16 cellular contexts compared by ENCODE assay signal in genomic region chr11:76613901-76614300, GRCh38. TPM values are rescaled to one million over a fixed set of nuclear protein-coding genes. Genes with fewer than 3 reads are reported as not detected.
DNase-seq lines count a peak whose midpoint lies in the region; ATAC-seq and TF ChIP-seq lines count a peak whose summit lies in the region.
"Had no signal": no experiment of that assay in that cellular context is flagged by ENCODE, and none has a peak within 500 bp of the region (broad histone marks: within the 10 kb centered on the region; RNA-seq: fewer than 3 reads in every experiment).

No MANE protein-coding gene starts in this region.

- peaks cover 1 to 9% (median 7%) of the 10 kb centered on the region in 7 donors for H3K9me3 Mint-ChIP-seq in naive B cell
- H3K9me3 Mint-ChIP-seq in activated T-cell treated with anti-CD3 and anti-CD28 coated beads, Interleukin-2, amount 50 U/mL, for 72 hours = peaks cover 0 to 3% of the 10 kb centered on the region in 2 donors
- H3K9me3 Mint-ChIP-seq: activated T-helper 17 cell treated with anti-CD3 and anti-CD28 coated beads, Interleukin-2, amount 50 U/mL, for 72 hours had no signal

- H3K36me3 Mint-ChIP-seq in naive B cell = peaks cover 0 to 8% of the 10 kb centered on the region in 2 donors
- H3K36me3 Mint-ChIP-seq in activated T-cell treated with anti-CD3 and anti-CD28 coated beads, Interleukin-2, amount 50 U/mL, for 72 hours (ENCODE audit: insufficient read depth in 2 of 2) = peaks cover 0 to 2% of the 10 kb centered on the region in 2 donors

- no peak for TF ChIP-seq EP300 in stomach (IDR thresholded peaks at IDR 0.05)

- H3K36me3 ChIP-seq in adipocyte (ENCODE audit: control insufficient read depth, insufficient read depth, low read length, severe bottlenecking) = no peaks in the 10 kb centered on the region
- no peaks in the 10 kb centered on the region for H3K36me3 ChIP-seq in esophagus squamous epithelium
- H3K36me3 ChIP-seq in stomach = no peaks in the 10 kb centered on the region

- H3K4me1 ChIP-seq in adipocyte (ENCODE audit: control insufficient read depth, insufficient read depth, low read length) (peaks cover 49% of the 10 kb centered on the region), esophagus squamous epithelium (peaks cover 0 to 38% (median 23%) of the 10 kb centered on the region in 3 donors), stomach (peaks cover 0 to 32% (median 15%) of the 10 kb centered on the region in 4 donors)

- no peak overlapping the region for H3K4me3 Mint-ChIP-seq in naive B cell
- H3K4me3 Mint-ChIP-seq in activated T-cell treated with anti-CD3 and anti-CD28 coated beads, Interleukin-2, amount 50 U/mL, for 72 hours = no peak overlapping the region
- H3K4me3 Mint-ChIP-seq: activated T-helper 17 cell treated with anti-CD3 and anti-CD28 coated beads, Interleukin-2, amount 50 U/mL, for 72 hours; naive thymus-derived CD4-positive, alpha-beta T cell; T-helper 2 cell treated with Interferon-gamma antibody and Interleukin-4, amounts not matched to agents 5 μg/mL and 100 μg/mL, for 36 hours; WTC11 had no signal

- DNase-seq in adipocyte (ENCODE audit: low read depth) (no peak), esophagus squamous epithelium (lab: John Stamatoyannopoulos, UW) (no peak), naive B cell (no peak), stomach (no peak), C1 segment of cervical spinal cord (lab: John Stamatoyannopoulos, UW) (no peak), ureter (ENCODE audit: low spot score) (no peak), posterior cingulate gyrus (no peak)
- DNase-seq in activated T-cell treated with anti-CD3 and anti-CD28 coated beads, Interleukin-2, amount 50 U/mL, for 72 hours = no peak
- DNase-seq: naive thymus-derived CD4-positive, alpha-beta T cell; NCI-H1105; NCI-H748 treated with DMSO at 0.1 percent for 48 hours; PC-9; stimulated activated CD4-positive, alpha-beta T cell treated with anti-CD3 and anti-CD28 coated beads, Interleukin-1b, Interleukin-23, amount 100 ng/mL, for 48 hours had no signal

- peak overlapping the region in 4 of 6 donors; percentile 36 to 67 (median 50) for H3K27ac Mint-ChIP-seq in naive B cell
- no peak overlapping the region for H3K27ac Mint-ChIP-seq in activated T-cell treated with anti-CD3 and anti-CD28 coated beads, Interleukin-2, amount 50 U/mL, for 72 hours
- H3K27ac Mint-ChIP-seq: activated T-helper 17 cell treated with anti-CD3 and anti-CD28 coated beads, Interleukin-2, amount 50 U/mL, for 72 hours; naive thymus-derived CD4-positive, alpha-beta T cell; T-helper 2 cell treated with Interferon-gamma antibody and Interleukin-4, amounts not matched to agents 5 μg/mL and 100 μg/mL, for 36 hours; WTC11 had no signal

- TF ChIP-seq POLR2A in esophagus squamous epithelium (IDR thresholded peaks at IDR 0.05) (no peak), stomach (IDR thresholded peaks at IDR 0.05) (no peak)

- intact Hi-C loops in esophagus squamous epithelium (cut with DNase I) = no loop called here
- intact Hi-C loops in stomach (cut with DNase I; ENCODE audit: low total_unique reads) = no loop called here
- intact Hi-C loops in posterior cingulate gyrus (cut with DNase I) = no loop called here

- peaks cover 13 to 25% (median 14%) of the 10 kb centered on the region in 3 donors for H3K4me1 Mint-ChIP-seq in naive B cell
- H3K4me1 Mint-ChIP-seq in activated T-cell treated with anti-CD3 and anti-CD28 coated beads, Interleukin-2, amount 50 U/mL, for 72 hours (ENCODE audit: low read depth) = no peaks in the 10 kb centered on the region
- H3K4me1 Mint-ChIP-seq: activated T-helper 17 cell treated with anti-CD3 and anti-CD28 coated beads, Interleukin-2, amount 50 U/mL, for 72 hours had no signal

- H3K9ac ChIP-seq in adipocyte (ENCODE audit: low read length) = peak overlapping the region; percentile 73

- no peak overlapping the region for H3K4me3 ChIP-seq in adipocyte (ENCODE audit: low read length)
- no peak overlapping the region for H3K4me3 ChIP-seq in esophagus squamous epithelium
- no peak overlapping the region for H3K4me3 ChIP-seq in stomach
- H3K4me3 ChIP-seq: PC-9 had no signal

- H3K9me3 ChIP-seq in adipocyte (ENCODE audit: control insufficient read depth, low read length) (peaks cover 6% of the 10 kb centered on the region), esophagus squamous epithelium (no peaks in the 10 kb centered on the region), stomach (no peaks in the 10 kb centered on the region)

- TF ChIP-seq CTCF in esophagus squamous epithelium (IDR thresholded peaks at IDR 0.05) (no peak), stomach (IDR thresholded peaks at IDR 0.05) (no peak)

- ATAC-seq in naive B cell (ENCODE audit: low read depth in 2 of 2) = no peak
- no peak for ATAC-seq in activated T-cell treated with anti-CD3 and anti-CD28 coated beads, Interleukin-2, amount 50 U/mL, for 72 hours (replicated peaks in 1 of 2)
- ATAC-seq: activated T-helper 17 cell treated with anti-CD3 and anti-CD28 coated beads, Interleukin-2, amount 50 U/mL, for 72 hours; naive thymus-derived CD4-positive, alpha-beta T cell; WTC11 had no signal

- peaks cover 43 to 56% (median 44%) of the 10 kb centered on the region in 3 donors for H3K27me3 Mint-ChIP-seq in naive B cell
- H3K27me3 Mint-ChIP-seq in activated T-cell treated with anti-CD3 and anti-CD28 coated beads, Interleukin-2, amount 50 U/mL, for 72 hours (ENCODE audit: low read depth) = no peaks in the 10 kb centered on the region

- 82 to 92% methylated on average over 4 of the region's 4 CpGs for WGBS in esophagus squamous epithelium, 2 donors
- 73 to 89% (median 88%) methylated on average over 4 of the region's 4 CpGs for WGBS in stomach, 5 donors

- H3K27ac ChIP-seq in esophagus squamous epithelium = peak overlapping the region in 3 of 4 donors; percentile 7 to 80 (median 71)
- peak overlapping the region in 3 of 5 donors; percentile 43 to 49 (median 46) for H3K27ac ChIP-seq in stomach
- H3K27ac ChIP-seq: PC-9 had no signal

- H3K27me3 ChIP-seq in adipocyte (replicated peaks; ENCODE audit: control insufficient read depth, insufficient read depth, low read length) (no peaks in the 10 kb centered on the region), esophagus squamous epithelium (no peaks in the 10 kb centered on the region), stomach (no peaks in the 10 kb centered on the region)

RNA-seq across cellular contexts. Expression of gene LRRC32, which starts 56.6 kb away (rescaled TPM):
- total RNA-seq in esophagus squamous epithelium = 10 to 100 TPM in 2 of 4 donors, 1 to 10 TPM in 2; 3.0 to 23.4 (median 8.5) TPM
- 1 to 10 TPM in 1 of 6 donors, under 1 TPM in 1, not detected in 4; 0.13 to 1.9 TPM for polyA plus RNA-seq in naive B cell (ENCODE audit: low read depth in 6 of 6)
- 100 to 1,000 TPM in 2 of 5 donors, 10 to 100 TPM in 3; 14.0 to 270 (median 24.3) TPM for total RNA-seq in stomach
- 10 to 100 TPM; 18.6 to 24.5 (median 23.5) TPM for polyA plus RNA-seq in stomach
- 10 to 100 TPM; 12.5 to 16.4 TPM for total RNA-seq in activated T-cell treated with anti-CD3 and anti-CD28 coated beads, Interleukin-2, amount 50 U/mL, for 72 hours
- 83.7 TPM for total RNA-seq in ureter
- total RNA-seq: PC-9 had no signal
- polyA plus RNA-seq: naive thymus-derived CD4-positive, alpha-beta T cell had no signal
